12 cellular contexts compared by ENCODE assay signal in genomic region chr15:70802629-70803028, GRCh38. TPM values are rescaled to one million over a fixed set of nuclear protein-coding genes. Genes with fewer than 3 reads are reported as not detected.
A peak's percentile ranks its signal among the peaks of the same experiment; 100 is the strongest.
DNase-seq lines count a peak whose midpoint lies in the region; FAIRE-seq and TF ChIP-seq lines count a peak whose summit lies in the region.
"Had no signal": no experiment of that assay in that cellular context is flagged by ENCODE, and none has a peak within 500 bp of the region (broad histone marks: within the 10 kb centered on the region; RNA-seq: fewer than 3 reads in every experiment).

No MANE protein-coding gene starts in this region.

- no peaks in the 10 kb centered on the region for H3K9me3 Mint-ChIP-seq in Caco-2 (ENCODE audit: unreplicated experiment)
- H3K9me3 Mint-ChIP-seq: activated naive CD8-positive, alpha-beta T cell treated with anti-CD3 and anti-CD28 coated beads for 36 hours; immature natural killer cell had no signal

- H3K4me1 Mint-ChIP-seq in Caco-2 (ENCODE audit: low read depth, unreplicated experiment): peaks cover 32% of the 10 kb centered on the region
- H3K4me1 Mint-ChIP-seq: activated naive CD8-positive, alpha-beta T cell treated with anti-CD3 and anti-CD28 coated beads for 36 hours; immature natural killer cell had no signal

- WGBS in esophagus squamous epithelium, 2 donors: 66 to 76% methylated on average over 4 of the region's 4 CpGs

- H3K4me1 ChIP-seq in left ventricle myocardium inferior (peaks cover 26% of the 10 kb centered on the region), esophagus squamous epithelium (peaks cover 0 to 30% (median 18%) of the 10 kb centered on the region in 3 donors), Caco-2 (peaks cover 25% of the 10 kb centered on the region)

- DNase-seq in A172 (ENCODE audit: low spot score): peak; percentile 95
- no peak for DNase-seq in HTR-8/SVneo (ENCODE audit: insufficient read length, low spot score)
- peak; percentile 73 for DNase-seq in brain microvascular endothelial cell
- no peak for DNase-seq in left ventricle myocardium inferior
- DNase-seq in esophagus squamous epithelium (lab: John Stamatoyannopoulos, UW): no peak
- DNase-seq in Caco-2: no peak
- DNase-seq in activated T-cell treated with anti-CD3 and anti-CD28 coated beads for 4 hours: no peak
- DNase-seq in DMS53 treated with DMSO at 0.1 percent for 48 hours (lab: John Stamatoyannopoulos, UW; ENCODE audit: unreplicated experiment): no peak
- DNase-seq: activated naive CD8-positive, alpha-beta T cell treated with anti-CD3 and anti-CD28 coated beads for 36 hours; activated T-cell treated with anti-CD3 and anti-CD28 coated beads, Interleukin-2, amount 50 U/mL, for 1 hour; immature natural killer cell; NCI-H345 had no signal

- no TSS peak for BruUV-seq in Caco-2 (replicated peaks; lab: Mats Ljungman, UMichigan)

- H3K4me3 Mint-ChIP-seq in Caco-2 (ENCODE audit: unreplicated experiment): no peak overlapping the region
- H3K4me3 Mint-ChIP-seq: activated naive CD8-positive, alpha-beta T cell treated with anti-CD3 and anti-CD28 coated beads for 36 hours; immature natural killer cell had no signal

- peak; percentile 33 for FAIRE-seq in HTR-8/SVneo (lab: Jason Lieb, UNC)

- H3K27ac Mint-ChIP-seq in Caco-2 (ENCODE audit: unreplicated experiment): no peak overlapping the region
- H3K27ac Mint-ChIP-seq: activated naive CD8-positive, alpha-beta T cell treated with anti-CD3 and anti-CD28 coated beads for 36 hours; immature natural killer cell had no signal

- H3K36me3 ChIP-seq in brain microvascular endothelial cell (replicated peaks) (no peaks in the 10 kb centered on the region), left ventricle myocardium inferior (no peaks in the 10 kb centered on the region), esophagus squamous epithelium (no peaks in the 10 kb centered on the region), Caco-2 (ENCODE audit: control insufficient read depth, insufficient read depth, low read length) (no peaks in the 10 kb centered on the region)

- CTCF ChIA-PET in Caco-2 (lab: Charles Lee): no interaction called here

- intact Hi-C loops in left ventricle myocardium inferior (cut with micrococcal nuclease): no loop called here
- intact Hi-C loops in esophagus squamous epithelium (cut with DNase I): no loop called here
- intact Hi-C loops in Caco-2 (cut with micrococcal nuclease; ENCODE audit: unreplicated experiment): no loop called here

- TF ChIP-seq POLR2A in esophagus squamous epithelium (IDR thresholded peaks at IDR 0.05): no peak

- H3K27ac ChIP-seq in brain microvascular endothelial cell: peak overlapping the region; percentile 88
- H3K27ac ChIP-seq in left ventricle myocardium inferior (replicated peaks): peak overlapping the region; percentile 43
- no peak overlapping the region for H3K27ac ChIP-seq in esophagus squamous epithelium

- in situ Hi-C loops in brain microvascular endothelial cell (cut with HindIII; ENCODE audit: low pct_ligation_motif_present, low sequenced_read_pairs): no loop called here

- TF ChIP-seq CTCF in brain microvascular endothelial cell (IDR thresholded peaks at IDR 0.05; ENCODE audit: low read depth, low read length, missing control alignments) (no peak), left ventricle myocardium inferior (IDR thresholded peaks at IDR 0.05; ENCODE audit: borderline replicate concordance) (no peak), esophagus squamous epithelium (IDR thresholded peaks at IDR 0.05) (no peak), Caco-2 (IDR thresholded peaks at IDR 0.05; ENCODE audit: insufficient read depth in 1 of 2, low read depth in 1 of 2, low read length in 1 of 2, severe bottlenecking in 1 of 2, unreplicated experiment in 1 of 2) (no peak)

- POLR2A ChIA-PET in Caco-2 (lab: Charles Lee): no interaction called here

- no peaks in the 10 kb centered on the region for H3K36me3 Mint-ChIP-seq in Caco-2 (ENCODE audit: insufficient read depth, unreplicated experiment)
- H3K36me3 Mint-ChIP-seq: activated naive CD8-positive, alpha-beta T cell treated with anti-CD3 and anti-CD28 coated beads for 36 hours; immature natural killer cell had no signal

- H3K4me3 ChIP-seq in brain microvascular endothelial cell (ENCODE audit: low read depth, low read length): no peak overlapping the region
- no peak overlapping the region for H3K4me3 ChIP-seq in left ventricle myocardium inferior
- H3K4me3 ChIP-seq in esophagus squamous epithelium: no peak overlapping the region
- no peak overlapping the region for H3K4me3 ChIP-seq in Caco-2 (ENCODE audit: low read depth, low read length)

- no peaks in the 10 kb centered on the region for H3K27me3 ChIP-seq in brain microvascular endothelial cell (replicated peaks)
- H3K27me3 ChIP-seq in left ventricle myocardium inferior (ENCODE audit: low read depth): no peaks in the 10 kb centered on the region
- no peaks in the 10 kb centered on the region for H3K27me3 ChIP-seq in esophagus squamous epithelium
- H3K27me3 ChIP-seq in Caco-2 (replicated peaks; ENCODE audit: control insufficient read depth, insufficient read depth, low read length): no peaks in the 10 kb centered on the region

- H3K27me3 Mint-ChIP-seq in Caco-2 (ENCODE audit: insufficient read depth, unreplicated experiment): no peaks in the 10 kb centered on the region
- H3K27me3 Mint-ChIP-seq: activated naive CD8-positive, alpha-beta T cell treated with anti-CD3 and anti-CD28 coated beads for 36 hours had no signal

- H3K9me3 ChIP-seq in left ventricle myocardium inferior (replicated peaks) (no peaks in the 10 kb centered on the region), esophagus squamous epithelium (no peaks in the 10 kb centered on the region), Caco-2 (no peaks in the 10 kb centered on the region; the same call in 1 of the 2 replicates)

RNA-seq across cellular contexts. Expression of gene UACA, which starts 39.3 kb away (rescaled TPM):
- total RNA-seq in A172 (2014; rRNA removed; shearing (Covaris generic)): 16.8 and 18.6 TPM in 2 replicates
- total RNA-seq in left ventricle myocardium inferior (33.7 TPM), esophagus squamous epithelium (10 to 100 TPM; 18.3 to 55.3 (median 29.8) TPM), Caco-2 (2022) (120 and 141 TPM in 2 replicates)

RNA-seq across cellular contexts. Expression of gene LARP6, which starts 51.3 kb away (rescaled TPM):
- 45.4 and 63.4 TPM in 2 replicates for total RNA-seq in A172 (2014; rRNA removed; shearing (Covaris generic))
- 50.6 TPM for total RNA-seq in left ventricle myocardium inferior
- total RNA-seq in esophagus squamous epithelium: 10 to 100 TPM in 1 of 4 donors, 1 to 10 TPM in 2, under 1 TPM in 1; 0.30 to 18.7 (median 2.8) TPM
- 19.7 and 19.8 TPM in 2 replicates for total RNA-seq in Caco-2 (2022)

Comparison
In these comparisons a context has a peak if more than half of its experiments do, and no peak if none do; other contexts are left out.
1. DNase-seq: peak in A172 (single experiment) and brain microvascular endothelial cell (single experiment); none in HTR-8/SVneo (single experiment), left ventricle myocardium inferior (single experiment), esophagus squamous epithelium (single experiment), Caco-2 (0 of 2), activated T-cell treated with anti-CD3 and anti-CD28 coated beads for 4 hours (single experiment) and DMS53 treated with DMSO at 0.1 percent for 48 hours (single experiment).
2. H3K27ac ChIP-seq: peak in brain microvascular endothelial cell (single experiment) and left ventricle myocardium inferior (single experiment); none in esophagus squamous epithelium (0 of 4).